17 cellular contexts compared by ENCODE assay signal in the genomic region with DNA sequence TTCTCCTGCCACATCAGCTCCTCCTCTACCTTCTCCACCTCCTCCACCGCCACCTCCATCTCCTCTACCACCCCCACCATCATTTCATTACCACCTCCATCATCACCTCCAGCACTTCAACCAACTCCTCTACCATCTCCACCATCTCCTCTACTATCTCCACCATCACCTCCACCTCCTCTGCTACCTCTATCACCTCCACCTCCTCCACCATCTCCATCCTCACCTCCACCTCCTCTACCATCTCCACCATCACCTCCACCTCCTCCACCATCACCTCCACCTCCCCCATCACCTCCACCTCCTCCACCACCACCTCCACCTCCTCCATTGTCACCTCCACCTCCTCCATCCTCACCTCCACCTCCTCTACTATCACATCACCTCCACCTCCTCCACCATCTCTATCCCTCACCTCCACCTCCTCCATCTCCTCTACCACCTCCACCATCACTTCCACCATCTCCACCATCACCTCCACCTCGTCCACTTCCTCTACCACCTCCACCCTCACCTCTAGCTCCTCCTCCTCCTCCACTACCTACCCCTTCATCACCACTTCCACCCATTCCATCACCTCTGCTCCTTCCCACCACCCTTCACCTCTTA.
A peak's percentile ranks its signal among the peaks of the same experiment; 100 is the strongest.
DNase-seq lines count a peak whose midpoint lies in the region; ATAC-seq and TF ChIP-seq lines count a peak whose summit lies in the region.
"Had no signal": no experiment of that assay in that cellular context is flagged by ENCODE, and none has a peak within 500 bp of the region (broad histone marks: within the 10 kb centered on the region; RNA-seq: fewer than 3 reads in every experiment).

No MANE protein-coding gene starts in this region.

- WGBS in mesenchymal stem cell: 96% methylated on average over 2 of the region's 2 CpGs

- no peaks in the 10 kb centered on the region for H3K9me3 ChIP-seq in mesenchymal stem cell (ENCODE audit: control insufficient read depth, low read length)
- H3K9me3 ChIP-seq: HAP-1, SJCRH30 had no signal

- H3K4me2 ChIP-seq in mesenchymal stem cell (ENCODE audit: low read length, poor library complexity, severe bottlenecking): no peak overlapping the region

- no peak for TF ChIP-seq CTCF in activated CD8-positive, alpha-beta T cell treated with anti-CD3 and anti-CD28 coated beads for 36 hours (IDR thresholded peaks at IDR 0.05)

- H4K91ac ChIP-seq in mesenchymal stem cell (ENCODE audit: low read length): peak overlapping the region; percentile 7

- peaks cover 42% of the 10 kb centered on the region for H3K79me1 ChIP-seq in mesenchymal stem cell (replicated peaks; ENCODE audit: low read length, poor library complexity, severe bottlenecking)

- H3K4me3 Mint-ChIP-seq in activated CD8-positive, alpha-beta T cell treated with anti-CD3 and anti-CD28 coated beads, Interleukin-2, amount 10 ng/mL, durations not matched to agents 7 days and 5 days: no peak overlapping the region
- H3K4me3 Mint-ChIP-seq in activated CD8-positive, alpha-beta T cell treated with anti-CD3 and anti-CD28 coated beads for 36 hours: no peak overlapping the region
- no peak overlapping the region for H3K4me3 Mint-ChIP-seq in stimulated activated naive CD8-positive, alpha-beta T cell treated with anti-CD3 and anti-CD28 coated beads, Interleukin-15, amount 100 ng/mL, for 72 hours
- H3K4me3 Mint-ChIP-seq: CD4-positive, CD25-positive, alpha-beta regulatory T cell had no signal

- no peak overlapping the region for H4K8ac ChIP-seq in mesenchymal stem cell (ENCODE audit: low read length)

- peaks cover 9% of the 10 kb centered on the region for H3K27me3 Mint-ChIP-seq in activated CD8-positive, alpha-beta T cell treated with anti-CD3 and anti-CD28 coated beads, Interleukin-2, amount 10 ng/mL, durations not matched to agents 7 days and 5 days (ENCODE audit: low read depth)
- no peaks in the 10 kb centered on the region for H3K27me3 Mint-ChIP-seq in activated CD8-positive, alpha-beta T cell treated with anti-CD3 and anti-CD28 coated beads for 36 hours
- no peaks in the 10 kb centered on the region for H3K27me3 Mint-ChIP-seq in stimulated activated naive CD8-positive, alpha-beta T cell treated with anti-CD3 and anti-CD28 coated beads, Interleukin-15, amount 100 ng/mL, for 72 hours

- no peak overlapping the region for H2BK120ac ChIP-seq in mesenchymal stem cell (ENCODE audit: low read depth, low read length)

- no peaks in the 10 kb centered on the region for H3K27me3 ChIP-seq in mesenchymal stem cell (ENCODE audit: control insufficient read depth in 1 of 2, insufficient read depth in 1 of 2, low read length in 2 of 2)

- H2AFZ ChIP-seq in mesenchymal stem cell (ENCODE audit: low read depth, low read length): no peak overlapping the region

- no peak overlapping the region for H3K18ac ChIP-seq in mesenchymal stem cell (ENCODE audit: low read depth in 1 of 2, low read length in 2 of 2)

- H2BK5ac ChIP-seq in mesenchymal stem cell (ENCODE audit: low read depth, low read length, poor library complexity, severe bottlenecking): no peak overlapping the region

- H3K27ac Mint-ChIP-seq in activated CD8-positive, alpha-beta T cell treated with anti-CD3 and anti-CD28 coated beads, Interleukin-2, amount 10 ng/mL, durations not matched to agents 7 days and 5 days: peak overlapping the region; percentile 34
- no peak overlapping the region for H3K27ac Mint-ChIP-seq in activated CD8-positive, alpha-beta T cell treated with anti-CD3 and anti-CD28 coated beads for 36 hours
- peak overlapping the region; percentile 21 to 79 for H3K27ac Mint-ChIP-seq in stimulated activated naive CD8-positive, alpha-beta T cell treated with anti-CD3 and anti-CD28 coated beads, Interleukin-15, amount 100 ng/mL, for 72 hours
- H3K27ac Mint-ChIP-seq: CD4-positive, CD25-positive, alpha-beta regulatory T cell had no signal

- H3K4ac ChIP-seq in mesenchymal stem cell (ENCODE audit: low read depth in 1 of 2, low read length in 2 of 2): no peak overlapping the region

- H2AK5ac ChIP-seq in mesenchymal stem cell (ENCODE audit: low read length, severe bottlenecking): no peak overlapping the region

- CTCF ChIA-PET in activated CD8-positive, alpha-beta T cell treated with anti-CD3 and anti-CD28 coated beads, Interleukin-2, amount 10 ng/mL, durations not matched to agents 7 days and 5 days (lab: Charles Lee): interaction anchor here (1.1 kb wide), 1 partner anchor 447 kb away, joined by 3 read pairs; no protein-coding TSS in a partner anchor
- CTCF ChIA-PET in activated CD8-positive, alpha-beta T cell treated with anti-CD3 and anti-CD28 coated beads for 36 hours (lab: Charles Lee): no interaction called here

- intact Hi-C loops in activated CD8-positive, alpha-beta T cell treated with anti-CD3 and anti-CD28 coated beads for 36 hours (cut with micrococcal nuclease): no loop called here

- H2BK15ac ChIP-seq in mesenchymal stem cell (ENCODE audit: low read depth, poor library complexity, severe bottlenecking): no peak overlapping the region

- H2BK12ac ChIP-seq in mesenchymal stem cell (ENCODE audit: low read length in 2 of 2): no peak overlapping the region

- H3K4me3 ChIP-seq in mesenchymal stem cell (ENCODE audit: insufficient read depth in 1 of 2, low read depth in 1 of 2, low read length in 2 of 2): no peak overlapping the region
- H3K4me3 ChIP-seq: GM12878, HAP-1, SJCRH30 had no signal

- peaks cover 9% of the 10 kb centered on the region for H3K4me1 Mint-ChIP-seq in activated CD8-positive, alpha-beta T cell treated with anti-CD3 and anti-CD28 coated beads, Interleukin-2, amount 10 ng/mL, durations not matched to agents 7 days and 5 days (ENCODE audit: low read depth)
- peaks cover 4% of the 10 kb centered on the region for H3K4me1 Mint-ChIP-seq in activated CD8-positive, alpha-beta T cell treated with anti-CD3 and anti-CD28 coated beads for 36 hours (ENCODE audit: low read depth)
- peaks cover 7% of the 10 kb centered on the region for H3K4me1 Mint-ChIP-seq in stimulated activated naive CD8-positive, alpha-beta T cell treated with anti-CD3 and anti-CD28 coated beads, Interleukin-15, amount 100 ng/mL, for 72 hours

- POLR2A ChIA-PET in activated CD8-positive, alpha-beta T cell treated with anti-CD3 and anti-CD28 coated beads, Interleukin-2, amount 10 ng/mL, durations not matched to agents 7 days and 5 days (lab: Charles Lee): no interaction called here
- POLR2A ChIA-PET in activated CD8-positive, alpha-beta T cell treated with anti-CD3 and anti-CD28 coated beads for 36 hours (lab: Charles Lee): no interaction called here

- no peak overlapping the region for H3K14ac ChIP-seq in mesenchymal stem cell (ENCODE audit: low read length in 2 of 2)

- no peak for ATAC-seq in activated CD8-positive, alpha-beta T cell treated with anti-CD3 and anti-CD28 coated beads, Interleukin-2, amount 10 ng/mL, durations not matched to agents 7 days and 5 days
- ATAC-seq in activated CD8-positive, alpha-beta T cell treated with anti-CD3 and anti-CD28 coated beads for 36 hours: no peak
- peak; percentile 23 for ATAC-seq in stimulated activated naive CD8-positive, alpha-beta T cell treated with anti-CD3 and anti-CD28 coated beads, Interleukin-15, amount 100 ng/mL, for 72 hours
- ATAC-seq in stimulated activated naive CD8-positive, alpha-beta T cell treated with anti-CD3 and anti-CD28 coated beads, Interleukin-15, Interleukin-2, amounts not matched to agents 100 U/mL and 50 U/mL, for 24 hours: no peak
- no peak for ATAC-seq in GM19324 (IDR thresholded peaks at IDR 0.05; ENCODE audit: low FRiP score, unreplicated experiment)
- ATAC-seq: GM12878 had no signal

- H3K4me1 ChIP-seq in mesenchymal stem cell (ENCODE audit: control insufficient read depth, insufficient read depth, low read depth, low read length): peaks cover 18% of the 10 kb centered on the region
- H3K4me1 ChIP-seq: SJCRH30 had no signal

- H3K27ac ChIP-seq in mesenchymal stem cell (ENCODE audit: low read length, poor library complexity, severe bottlenecking): no peak overlapping the region
- H3K27ac ChIP-seq: SJCRH30 had no signal

- no peak overlapping the region for H3K9ac ChIP-seq in mesenchymal stem cell (ENCODE audit: low read length)

- H3K23ac ChIP-seq in mesenchymal stem cell (ENCODE audit: low read length in 2 of 2): no peak overlapping the region

- peaks cover 0 to 19% of the 10 kb centered on the region in 2 experiments for H3K36me3 ChIP-seq in mesenchymal stem cell (ENCODE audit: control insufficient read depth in 1 of 2, insufficient read depth in 2 of 2, low read depth in 1 of 2, low read length in 2 of 2)
- H3K36me3 ChIP-seq: HAP-1, SJCRH30 had no signal

- DNase-seq in activated CD8-positive, alpha-beta T cell treated with anti-CD3 and anti-CD28 coated beads, Interleukin-2, amount 10 ng/mL, durations not matched to agents 7 days and 5 days: no peak
- DNase-seq in activated CD8-positive, alpha-beta T cell treated with anti-CD3 and anti-CD28 coated beads for 36 hours: no peak
- no peak for DNase-seq in stimulated activated naive CD8-positive, alpha-beta T cell treated with anti-CD3 and anti-CD28 coated beads, Interleukin-15, amount 100 ng/mL, for 72 hours
- no peak for DNase-seq in stimulated activated naive CD8-positive, alpha-beta T cell treated with anti-CD3 and anti-CD28 coated beads, Interleukin-15, Interleukin-2, amounts not matched to agents 100 U/mL and 50 U/mL, for 24 hours
- DNase-seq in mesenchymal stem cell (no peak), C1 segment of cervical spinal cord (lab: John Stamatoyannopoulos, UW) (no peak), Ammon's horn (ENCODE audit: low spot score) (no peak)
- DNase-seq: Calu3; CD4-positive, CD25-positive, alpha-beta regulatory T cell; Kasumi-1; NCI-H1417 treated with DMSO at 0.1 percent for 48 hours; NCI-H2029 treated with DMSO at 0.1 percent for 48 hours; NCI-H510A treated with DMSO at 0.1 percent for 48 hours; SJCRH30 had no signal

- H3K36me3 Mint-ChIP-seq in activated CD8-positive, alpha-beta T cell treated with anti-CD3 and anti-CD28 coated beads, Interleukin-2, amount 10 ng/mL, durations not matched to agents 7 days and 5 days (ENCODE audit: low read depth): no peaks in the 10 kb centered on the region
- H3K36me3 Mint-ChIP-seq in activated CD8-positive, alpha-beta T cell treated with anti-CD3 and anti-CD28 coated beads for 36 hours (ENCODE audit: low read depth): no peaks in the 10 kb centered on the region
- H3K36me3 Mint-ChIP-seq: CD4-positive, CD25-positive, alpha-beta regulatory T cell had no signal

- no peaks in the 10 kb centered on the region for H3K9me3 Mint-ChIP-seq in activated CD8-positive, alpha-beta T cell treated with anti-CD3 and anti-CD28 coated beads, Interleukin-2, amount 10 ng/mL, durations not matched to agents 7 days and 5 days (ENCODE audit: insufficient read depth)
- no peaks in the 10 kb centered on the region for H3K9me3 Mint-ChIP-seq in activated CD8-positive, alpha-beta T cell treated with anti-CD3 and anti-CD28 coated beads for 36 hours
- H3K9me3 Mint-ChIP-seq in stimulated activated naive CD8-positive, alpha-beta T cell treated with anti-CD3 and anti-CD28 coated beads, Interleukin-15, amount 100 ng/mL, for 72 hours: peaks cover 0 to 7% of the 10 kb centered on the region in 2 donors
